1 cellular context compared by ENCODE assay signal in genomic region chr20:44966030-44966961, GRCh38.
TF ChIP-seq lines count a peak whose summit lies in the region.

Gene STK4 (plus strand): TSS chr20:44966512. CDS start chr20:44966569, 57 bp downstream.

TF ChIP-seq in K562, 482 proteins besides CTCF, POLR2A, EP300 and RAD21 (continued from another document and continues in another):
- TF ChIP-seq MGA (IDR thresholded peaks at IDR 0.05) (peak; percentile 65; the same call in 1 of the 2 replicates), MAFK (IDR thresholded peaks at IDR 0.05; ENCODE audit: low read length) (0 out of 2 replicates have a peak, but pooled peaks have one; percentile 6), ATF7 (IDR thresholded peaks at IDR 0.05) (peak; percentile 70), E2F3 (CRISPR knock-in tag; IDR thresholded peaks at IDR 0.05) (peak; percentile 83), FOXJ2 (tag; IDR thresholded peaks at IDR 0.05) (0 out of 2 replicates have a peak, but pooled peaks have one; percentile 46), ZSCAN32 (CRISPR knock-in tag; IDR thresholded peaks at IDR 0.05) (no peak), ZNF316 (IDR thresholded peaks at IDR 0.05) (no peak), ZNF511 (CRISPR knock-in tag; IDR thresholded peaks at IDR 0.05) (peak; percentile 39), MTA2 (IDR thresholded peaks at IDR 0.05; ENCODE audit: low read depth) (no peak), STAT5A (IDR thresholded peaks at IDR 0.05; ENCODE audit: borderline replicate concordance, low read length) (no peak; the same call in 1 of the 2 replicates), POLR2H (tag; IDR thresholded peaks at IDR 0.05; ENCODE audit: low read depth) (peak; percentile 74), ZNF79 (CRISPR knock-in tag; IDR thresholded peaks at IDR 0.05; ENCODE audit: low read depth) (no peak), CREM (IDR thresholded peaks at IDR 0.05; ENCODE audit: low read depth) (peak; percentile 92), HMGN3 (IDR thresholded peaks at IDR 0.05; ENCODE audit: borderline replicate concordance, extremely low read depth, insufficient read length, low read depth, low read length) (peak; percentile 94), E2F4 (CRISPR knock-in tag; IDR thresholded peaks at IDR 0.05; ENCODE audit: low read depth) (no peak), TOE1 (IDR thresholded peaks at IDR 0.05; ENCODE audit: borderline replicate concordance) (peak; percentile 99), TOE1 (CRISPR knock-in tag; IDR thresholded peaks at IDR 0.05; ENCODE audit: borderline replicate concordance, low read depth) (no peak), NKRF (IDR thresholded peaks at IDR 0.05; ENCODE audit: borderline replicate concordance) (peak; percentile 82), SIN3B (IDR thresholded peaks at IDR 0.05; ENCODE audit: low read depth) (peak; percentile 53; the same call in 1 of the 2 replicates), TAF1 (IDR thresholded peaks at IDR 0.05; ENCODE audit: control insufficient read depth, extremely low read depth, insufficient read depth, low read length, severe bottlenecking) (peak; percentile 42), SAP30 (IDR thresholded peaks at IDR 0.05; ENCODE audit: borderline replicate concordance, insufficient read depth, low read depth, low read length, poor library complexity, severe bottlenecking) (peak; percentile 86), CREB3L1 (IDR thresholded peaks at IDR 0.05; ENCODE audit: borderline replicate concordance, low read depth) (peak; percentile 66; the same call in 1 of the 2 replicates), L3MBTL2 (IDR thresholded peaks at IDR 0.05) (peak; percentile 75), SIX5 (IDR thresholded peaks at IDR 0.05; ENCODE audit: borderline replicate concordance in 1 of 2, insufficient read depth in 1 of 2, low read depth in 1 of 2, low read length in 2 of 2) (0 out of 4 replicates have a peak, but pooled peaks of 1 of the 2 experiments have one; percentile 11), POLR3G (IDR thresholded peaks at IDR 0.05; ENCODE audit: extremely low read depth, insufficient read length, insufficient replicate concordance) (no peak), MAX (CRISPR knock-in tag; IDR thresholded peaks at IDR 0.05) (peak; percentile 95), KAT2B (IDR thresholded peaks at IDR 0.05; ENCODE audit: low read depth, low read length) (peak; percentile 94), AFF4 (CRISPR knock-in tag; IDR thresholded peaks at IDR 0.05) (peak; percentile 76), NR2C2 (CRISPR knock-in tag; IDR thresholded peaks at IDR 0.05) (no peak), NR2C2 (tag; IDR thresholded peaks at IDR 0.05) (peak; percentile 77), ZNF551 (CRISPR knock-in tag; IDR thresholded peaks at IDR 0.05) (no peak), RCOR1 (IDR thresholded peaks at IDR 0.05; ENCODE audit: borderline replicate concordance in 1 of 2, low read depth in 2 of 2, low read length in 2 of 2) (peak in 1 of 2 experiments; percentile 67; a peak in 2 of 4 replicates), HNRNPUL1 (IDR thresholded peaks at IDR 0.05; ENCODE audit: low read length) (no peak), ZBTB49 (CRISPR knock-in tag; IDR thresholded peaks at IDR 0.05; ENCODE audit: borderline replicate concordance) (no peak)
